8 cellular contexts compared by ENCODE assay signal in the genomic region with DNA sequence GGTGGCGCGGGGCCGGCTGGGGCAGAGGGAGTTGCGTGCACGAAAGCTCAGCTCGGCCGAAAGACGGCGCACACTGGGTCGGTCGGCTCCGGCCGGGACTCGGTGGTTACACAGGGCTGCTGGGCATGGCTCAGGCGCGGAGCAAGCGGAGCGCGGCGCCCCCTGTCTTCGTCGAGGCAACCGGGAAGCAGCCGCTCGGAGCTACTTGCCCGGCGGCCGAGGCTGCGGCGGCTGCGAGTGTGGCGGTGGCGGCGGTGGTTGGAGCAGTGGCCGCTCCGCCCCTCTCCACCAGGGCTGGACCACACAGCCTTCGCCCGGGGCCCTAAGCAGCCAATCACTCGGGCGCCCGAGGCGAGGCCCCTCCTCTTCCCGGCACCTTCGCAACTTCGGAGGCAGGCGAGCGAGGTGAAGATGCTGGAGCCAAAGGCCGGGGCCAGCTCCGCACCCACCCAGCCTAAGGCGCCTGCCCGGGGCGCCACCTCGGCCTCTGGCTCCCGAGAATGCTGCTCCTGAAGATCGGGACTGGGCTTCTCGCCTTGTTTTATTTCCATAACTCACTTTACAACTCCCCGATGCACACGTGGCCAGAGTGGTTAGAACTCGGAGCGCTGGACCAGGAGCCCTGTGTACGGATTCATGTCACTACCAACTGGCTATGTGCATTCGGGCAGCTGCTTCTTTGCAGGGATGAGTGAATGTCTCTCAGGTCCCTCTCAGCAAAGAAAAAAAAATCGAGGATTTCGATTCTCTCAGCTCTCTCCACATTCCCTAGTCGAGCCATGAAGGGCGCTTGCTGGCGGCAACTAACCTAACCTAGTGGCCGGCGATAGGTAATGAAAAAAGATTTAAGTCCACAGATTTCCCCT. TPM values are rescaled to one million over a fixed set of nuclear protein-coding genes. Genes with fewer than 3 reads are reported as not detected.
A peak's percentile ranks its signal among the peaks of the same experiment; 100 is the strongest.
DNase-seq lines count a peak whose midpoint lies in the region; ATAC-seq, FAIRE-seq and TF ChIP-seq lines count a peak whose summit lies in the region.

A gene (minus strand): TSS at position 241 of the 866 bp plus-strand sequence. CDS start 241 bp downstream, outside the sequence.

- peak in 1 of 2 experiments; percentile 60; a peak in 1 of 3 replicates for TF ChIP-seq POLR2A in H1 (IDR thresholded peaks at IDR 0.05; ENCODE audit: control extremely low read depth in 1 of 2, low read depth in 2 of 2, low read length in 2 of 2)

- H3K36me3 ChIP-seq in H1 (ENCODE audit: control insufficient read depth in 2 of 4, insufficient read depth in 4 of 4, low read length in 3 of 4) (no peaks in the 10 kb centered on the region), mesenchymal stem cell (ENCODE audit: control insufficient read depth in 1 of 2, insufficient read depth in 2 of 2, low read depth in 1 of 2, low read length in 2 of 2) (peaks cover 0 to 14% of the 10 kb centered on the region in 2 experiments)

- WGBS in H1 (ENCODE audit: extremely low coverage in 1 of 2, insufficient coverage in 1 of 2, insufficient read length in 1 of 2, insufficient replicate concordance in 2 of 2, low coverage in 1 of 2, low lambda C conversion rate in 2 of 2, missing lambda C conversion rate in 1 of 2), 2 experiments = 3% methylated on average over 52 of the region's 69 CpGs; no CpG with 5 or more reads in 1 of the 2 experiments
- 6% methylated on average over 59 of the region's 69 CpGs for WGBS in mesenchymal stem cell

- H3K9me3 ChIP-seq in H1 (ENCODE audit: insufficient read depth in 2 of 2, low read depth in 1 of 2, low read length in 1 of 2) (no peaks in the 10 kb centered on the region), mesenchymal stem cell (ENCODE audit: control insufficient read depth, low read length) (no peaks in the 10 kb centered on the region)

- no peak within 1 kb of the TSS for H3K23ac ChIP-seq in H1 (ENCODE audit: insufficient read length)
- H3K23ac ChIP-seq in mesenchymal stem cell (ENCODE audit: low read length in 2 of 2) = no peak within 1 kb of the TSS

- TF ChIP-seq EP300 in H1 (IDR thresholded peaks at IDR 0.05; ENCODE audit: borderline replicate concordance in 1 of 2, low read depth in 2 of 2, low read length in 2 of 2) = peak in 1 of 2 experiments; percentile 66; a peak in 1 of 3 replicates

- H2AFZ ChIP-seq in H1 (ENCODE audit: low read length) (peak within 1 kb of the TSS; percentile 35; the same call in 1 of the 2 replicates), mesenchymal stem cell (ENCODE audit: low read depth, low read length) (peak within 1 kb of the TSS; percentile 51)

- no peak within 1 kb of the TSS for H3K56ac ChIP-seq in H1 (replicated peaks; ENCODE audit: insufficient read length, low read depth, low read length)

- H2BK15ac ChIP-seq in H1 (ENCODE audit: low read length) (no peak within 1 kb of the TSS), mesenchymal stem cell (ENCODE audit: low read depth, poor library complexity, severe bottlenecking) (no peak within 1 kb of the TSS)

- H4K8ac ChIP-seq in H1 (ENCODE audit: extremely low read depth, insufficient read depth, low read length) (peak within 1 kb of the TSS; percentile 92), mesenchymal stem cell (ENCODE audit: low read length) (no peak within 1 kb of the TSS)

- H3K14ac ChIP-seq in H1 (ENCODE audit: insufficient read length) = no peak within 1 kb of the TSS
- H3K14ac ChIP-seq in mesenchymal stem cell (ENCODE audit: low read length in 2 of 2) = no peak within 1 kb of the TSS

- FAIRE-seq in H1 (lab: Jason Lieb, UNC) = peak; percentile 48

- H2BK5ac ChIP-seq in H1 (ENCODE audit: low read depth, low read length) (no peak within 1 kb of the TSS), mesenchymal stem cell (ENCODE audit: low read depth, low read length, poor library complexity, severe bottlenecking) (peak within 1 kb of the TSS; percentile 74)

- H3K9ac ChIP-seq in H1 (replicated peaks in 1 of 4; ENCODE audit: extremely low read depth in 1 of 4, low read depth in 3 of 4, low read length in 3 of 4) (peak within 1 kb of the TSS in 1 of 4 experiments; percentile 4; a peak in 2 of 7 replicates), mesenchymal stem cell (ENCODE audit: low read length) (peak within 1 kb of the TSS; percentile 45)

- CTCF ChIA-PET in activated CD8-positive, alpha-beta T cell treated with anti-CD3 and anti-CD28 coated beads for 36 hours (lab: Charles Lee) = interaction anchor here (0.7 to 5.7 kb wide), 24 partner anchors 9 to 1102 kb away, joined by 3 to 33 read pairs (median 4); no protein-coding TSS in a partner anchor
- CTCF ChIA-PET in H1 (lab: Charles Lee; ENCODE audit: partially characterized antibody) = interaction anchor here (0.6 to 11.7 kb wide), 38 partner anchors 9 to 898 kb away, joined by 3 to 276 read pairs (median 4); no protein-coding TSS in a partner anchor

- peak within 1 kb of the TSS; percentile 32 to 71 (median 66) for H3K4me3 ChIP-seq in H1 (ENCODE audit: extremely low read depth in 1 of 4, insufficient read depth in 2 of 4, low read depth in 3 of 4, low read length in 4 of 4)
- peak within 1 kb of the TSS; percentile 76 for H3K4me3 ChIP-seq in mesenchymal stem cell (ENCODE audit: insufficient read depth in 1 of 2, low read depth in 1 of 2, low read length in 2 of 2)

- TF ChIP-seq RAD21 in H1 (IDR thresholded peaks at IDR 0.05 in 1 of 2, conservative IDR thresholded peaks at IDR 0.05 in 1 of 2; ENCODE audit: low read depth in 2 of 2, low read length in 2 of 2) = peak; percentile 50 to 68

- H4K5ac ChIP-seq in H1 (ENCODE audit: insufficient read length, low read depth, low read length) = no peak within 1 kb of the TSS

- peak within 1 kb of the TSS; percentile 85 to 90 for H3K4me2 ChIP-seq in H1 (ENCODE audit: insufficient read depth in 1 of 2, low read depth in 2 of 2, low read length in 2 of 2)
- peak within 1 kb of the TSS; percentile 87 for H3K4me2 ChIP-seq in mesenchymal stem cell (ENCODE audit: low read length, poor library complexity, severe bottlenecking)

- POLR2A ChIA-PET in activated CD8-positive, alpha-beta T cell treated with anti-CD3 and anti-CD28 coated beads for 36 hours (lab: Charles Lee) = interaction anchor here (1.2 kb wide), 1 partner anchor 9 kb away, joined by 3 read pairs; no protein-coding TSS in a partner anchor
- POLR2A ChIA-PET in H1 (lab: Charles Lee; ENCODE audit: partially characterized antibody) = interaction anchor here (0.6 to 1.8 kb wide), 10 partner anchors 9 to 147 kb away, joined by 3 to 8 read pairs (median 4); no protein-coding TSS in a partner anchor

- H3K27me3 ChIP-seq in H1 (replicated peaks in 1 of 4; ENCODE audit: control insufficient read depth in 3 of 4, extremely low read depth in 1 of 4, insufficient read depth in 3 of 4, low read length in 3 of 4) = peaks cover 10 to 29% (median 25%) of the 10 kb centered on the region in 4 experiments
- peaks cover 0 to 15% of the 10 kb centered on the region in 2 experiments for H3K27me3 ChIP-seq in mesenchymal stem cell (ENCODE audit: control insufficient read depth in 1 of 2, insufficient read depth in 1 of 2, low read length in 2 of 2)

- peaks cover 7 to 13% of the 10 kb centered on the region in 2 experiments for H4K20me1 ChIP-seq in H1 (replicated peaks in 1 of 2; ENCODE audit: control insufficient read depth in 1 of 2, insufficient read depth in 2 of 2, low read length in 2 of 2)

- H3K27ac Mint-ChIP-seq in activated CD8-positive, alpha-beta T cell treated with anti-CD3 and anti-CD28 coated beads for 36 hours = no peak within 1 kb of the TSS

- H2BK120ac ChIP-seq in H1 (replicated peaks; ENCODE audit: low read depth, low read length) (no peak within 1 kb of the TSS), mesenchymal stem cell (ENCODE audit: low read depth, low read length) (no peak within 1 kb of the TSS)

- peak; percentile 64 for DNase-seq in COR-L47 (lab: John Stamatoyannopoulos, UW)
- peak; percentile 67 for DNase-seq in NCI-H774 (lab: John Stamatoyannopoulos, UW)
- peak; percentile 71 for DNase-seq in activated CD8-positive, alpha-beta T cell treated with anti-CD3 and anti-CD28 coated beads for 36 hours
- DNase-seq in H1 (ENCODE audit: low read depth in 1 of 2, low spot score in 2 of 2) = peak; percentile 85 to 92
- DNase-seq in mesenchymal stem cell = peak; percentile 89
- peak; percentile 58 to 62 for DNase-seq in stimulated activated CD8-positive, alpha-beta memory T cell treated with anti-CD3 and anti-CD28 coated beads, Interleukin-15, amount 100 ng/mL, for 48 hours (ENCODE audit: low read depth in 2 of 2)

- H3K4ac ChIP-seq in H1 (replicated peaks; ENCODE audit: insufficient read length, low read depth, low read length) (no peak within 1 kb of the TSS), mesenchymal stem cell (ENCODE audit: low read depth in 1 of 2, low read length in 2 of 2) (no peak within 1 kb of the TSS)

- peak; percentile 34 for TF ChIP-seq CTCF in activated CD8-positive, alpha-beta T cell treated with anti-CD3 and anti-CD28 coated beads for 36 hours (IDR thresholded peaks at IDR 0.05)
- TF ChIP-seq CTCF in H1 (IDR thresholded peaks at IDR 0.05; ENCODE audit: control extremely low read depth in 1 of 3, insufficient read depth in 1 of 3, low read depth in 1 of 3, low read length in 3 of 3) = peak; percentile 60 to 84 (median 73)

- H3K79me1 ChIP-seq in H1 (ENCODE audit: low read depth, low read length) (no peaks in the 10 kb centered on the region), mesenchymal stem cell (replicated peaks; ENCODE audit: low read length, poor library complexity, severe bottlenecking) (peaks cover 11% of the 10 kb centered on the region)

- H2BK20ac ChIP-seq in H1 (ENCODE audit: low read length) = no peak within 1 kb of the TSS

- H3K79me2 ChIP-seq in H1 (ENCODE audit: control insufficient read depth in 1 of 2, insufficient read depth in 2 of 2, low read length in 2 of 2) = no peaks in the 10 kb centered on the region

- peaks cover 13% of the 10 kb centered on the region for H3K4me1 Mint-ChIP-seq in activated CD8-positive, alpha-beta T cell treated with anti-CD3 and anti-CD28 coated beads for 36 hours (ENCODE audit: low read depth)

- no peak within 1 kb of the TSS; the same call in 1 of the 2 replicates for H3K27ac ChIP-seq in H1 (ENCODE audit: low read depth, low read length)
- peak within 1 kb of the TSS; percentile 66 for H3K27ac ChIP-seq in mesenchymal stem cell (ENCODE audit: low read length, poor library complexity, severe bottlenecking)

- no peaks in the 10 kb centered on the region for H3K36me3 Mint-ChIP-seq in activated CD8-positive, alpha-beta T cell treated with anti-CD3 and anti-CD28 coated beads for 36 hours (ENCODE audit: low read depth)

- peaks cover 43% of the 10 kb centered on the region for H3K27me3 Mint-ChIP-seq in activated CD8-positive, alpha-beta T cell treated with anti-CD3 and anti-CD28 coated beads for 36 hours

- H3K9me3 Mint-ChIP-seq in activated CD8-positive, alpha-beta T cell treated with anti-CD3 and anti-CD28 coated beads for 36 hours = no peaks in the 10 kb centered on the region

- H3K18ac ChIP-seq in H1 (ENCODE audit: extremely low read depth, low read length) = 0 out of 2 replicates have a peak within 1 kb of the TSS, but pooled peaks have one; percentile 15
- no peak within 1 kb of the TSS for H3K18ac ChIP-seq in mesenchymal stem cell (ENCODE audit: low read depth in 1 of 2, low read length in 2 of 2)

- H2AK5ac ChIP-seq in H1 (ENCODE audit: low read depth, low read length) (no peak within 1 kb of the TSS), mesenchymal stem cell (ENCODE audit: low read length, severe bottlenecking) (no peak within 1 kb of the TSS)

- H2BK12ac ChIP-seq in H1 (ENCODE audit: low read depth, low read length) = 0 out of 2 replicates have a peak within 1 kb of the TSS, but pooled peaks have one; percentile 7
- no peak within 1 kb of the TSS for H2BK12ac ChIP-seq in mesenchymal stem cell (ENCODE audit: low read length in 2 of 2)

- peak; percentile 72 for ATAC-seq in GM19452 (IDR thresholded peaks at IDR 0.05; ENCODE audit: unreplicated experiment)
- peak; percentile 64 for ATAC-seq in HG03565 (IDR thresholded peaks at IDR 0.05; ENCODE audit: unreplicated experiment)
- peak; percentile 80 for ATAC-seq in activated CD8-positive, alpha-beta T cell treated with anti-CD3 and anti-CD28 coated beads for 36 hours

- intact Hi-C loops in activated CD8-positive, alpha-beta T cell treated with anti-CD3 and anti-CD28 coated beads for 36 hours (cut with micrococcal nuclease) = loop anchor here (5.0 kb wide), 1 partner anchor 117 kb away; no protein-coding TSS in a partner anchor

- peak within 1 kb of the TSS; percentile 60 for H3K4me3 Mint-ChIP-seq in activated CD8-positive, alpha-beta T cell treated with anti-CD3 and anti-CD28 coated beads for 36 hours

- no peak within 1 kb of the TSS for H4K91ac ChIP-seq in H1 (replicated peaks; ENCODE audit: insufficient read length, low read length)
- H4K91ac ChIP-seq in mesenchymal stem cell (ENCODE audit: low read length) = no peak within 1 kb of the TSS

- H3K4me1 ChIP-seq in H1 (replicated peaks in 1 of 4; ENCODE audit: control insufficient read depth in 3 of 4, insufficient read depth in 4 of 4, low read length in 3 of 4) (peaks cover 12 to 16% (median 14%) of the 10 kb centered on the region in 4 experiments), mesenchymal stem cell (ENCODE audit: control insufficient read depth, insufficient read depth, low read depth, low read length) (peaks cover 23% of the 10 kb centered on the region)

- H3K23me2 ChIP-seq in H1 (ENCODE audit: low read depth, low read length) = peaks cover 15% of the 10 kb centered on the region

RNA-seq across cellular contexts. Expression of the gene that starts here (rescaled TPM):
- under 1 TPM; 0.09 to 0.18 TPM for total RNA-seq in activated CD8-positive, alpha-beta T cell treated with anti-CD3 and anti-CD28 coated beads for 36 hours
- 3.0 and 3.2 TPM in 2 replicates for total RNA-seq in H1 (2021; fragmentation: NEBNext Ultra II Directional; extraction: Animal tissue kit (Norgen Biotek cat#: 25700))
- 2.4 and 2.9 TPM in 2 replicates for polyA plus RNA-seq in H1 (2011; rRNA removed)
- polyA plus RNA-seq in H1 (2011; cell fraction: cytosol; rRNA removed) = 2.7 TPM
- polyA plus RNA-seq in H1 (2011; cell fraction: nucleus; rRNA removed) = 5.3 TPM
- polyA plus RNA-seq in H1 (2012, experiment 1 of 2) = 2.9 to 3.5 TPM (median 3.2 TPM) in 4 replicates
- polyA plus RNA-seq in H1 (2012, experiment 2 of 2) = 0.66 TPM
- polyA plus RNA-seq in H1 (2013, experiment 1 of 2) = 3.7 TPM
- 3.8 TPM for polyA plus RNA-seq in H1 (2013, experiment 2 of 2)
- polyA minus RNA-seq in H1 (2011; rRNA and poly(A)+ RNA removed) = 1.2 and 2.1 TPM in 2 replicates
- 1.7 TPM for polyA minus RNA-seq in H1 (2011; cell fraction: cytosol; rRNA and poly(A)+ RNA removed)
- polyA minus RNA-seq in H1 (2011; cell fraction: nucleus; rRNA and poly(A)+ RNA removed) = 4.4 TPM
- not detected for polyA plus RNA-seq in mesenchymal stem cell (2013, experiment 1 of 2)
- polyA plus RNA-seq in mesenchymal stem cell (2013, experiment 2 of 2) = not detected

Comparison
In these comparisons a context has a peak if more than half of its experiments do, and no peak if none do; other contexts are left out.
1. Peak in DNase-seq and ATAC-seq in activated CD8-positive, alpha-beta T cell treated with anti-CD3 and anti-CD28 coated beads for 36 hours; RNA of the gene not detected or under 1 TPM.